In genomic region chr14:100636559-100636958, GRCh38 we compare ENCODE assay signal across 25 cellular contexts. TPM values are rescaled to one million over a fixed set of nuclear protein-coding genes. Genes with fewer than 3 reads are reported as not detected.
"Had no signal": no experiment of that assay in that cellular context is flagged by ENCODE, and none has a peak within 500 bp of the region (broad histone marks: within the 10 kb centered on the region; RNA-seq: fewer than 3 reads in every experiment).

No MANE protein-coding gene starts in this region.

- DNase-seq: activated B cell treated with CpG ODN at 0.5 μM for 24 hours; activated CD4-positive, alpha-beta memory T cell treated with anti-CD3 and anti-CD28 coated beads, Interleukin-2, amount 10 ng/mL, durations not matched to agents 7 days and 5 days; activated CD4-positive, alpha-beta T cell treated with anti-CD3 and anti-CD28 coated beads, Interleukin-2, amount 50 U/mL, for 1 hour; activated gamma-delta T cell; activated naive CD4-positive, alpha-beta T cell treated with anti-CD3 and anti-CD28 coated beads, Interleukin-2, amount 10 ng/mL, durations not matched to agents 7 days and 5 days; activated naive CD8-positive, alpha-beta T cell treated with anti-CD3 and anti-CD28 coated beads, Interleukin-2, amount 10 ng/mL, durations not matched to agents 7 days and 5 days; activated T-cell treated with anti-CD3 and anti-CD28 coated beads for 4 hours; activated T-cell treated with anti-CD3 and anti-CD28 coated beads, Interleukin-2, amount 50 U/mL, for 48 hours; adrenal gland; anterior cingulate cortex; central memory CD4-positive, alpha-beta T cell; MG63; MV-4-11; NCI-H1092 treated with DMSO at 0.1 percent for 48 hours; NCI-H1417 treated with DMSO at 0.1 percent for 48 hours; NCI-H1694 treated with DMSO at 0.1 percent for 48 hours; NCI-H2029 treated with DMSO at 0.1 percent for 48 hours; NCI-H510A treated with DMSO at 0.1 percent for 48 hours; SHP77; SW 1271 had no signal

- H3K36me3 Mint-ChIP-seq: activated naive CD4-positive, alpha-beta T cell treated with anti-CD3 and anti-CD28 coated beads, Interleukin-2, amount 10 ng/mL, durations not matched to agents 7 days and 5 days; activated naive CD8-positive, alpha-beta T cell treated with anti-CD3 and anti-CD28 coated beads, Interleukin-2, amount 10 ng/mL, durations not matched to agents 7 days and 5 days had no signal

- H3K9me3 ChIP-seq: adrenal gland, breast epithelium, MG63, SJSA1 had no signal

- H3K27me3 Mint-ChIP-seq: activated T-helper 17 cell treated with anti-CD3 and anti-CD28 coated beads, Interleukin-2, amount 50 U/mL, for 72 hours had no signal

- H3K36me3 ChIP-seq: adrenal gland, breast epithelium, MG63, SJSA1 had no signal

- H3K27me3 ChIP-seq: adrenal gland, MG63, SJSA1 had no signal

- ATAC-seq: activated T-helper 17 cell treated with anti-CD3 and anti-CD28 coated beads, Interleukin-2, amount 50 U/mL, for 72 hours; SK-N-SH treated with all-trans-retinoic acid at 6 μM for 48 hours had no signal

- H3K27ac Mint-ChIP-seq: activated B cell treated with CpG ODN at 0.5 μM for 24 hours; activated CD4-positive, alpha-beta memory T cell treated with anti-CD3 and anti-CD28 coated beads, Interleukin-2, amount 10 ng/mL, durations not matched to agents 7 days and 5 days; activated naive CD4-positive, alpha-beta T cell treated with anti-CD3 and anti-CD28 coated beads, Interleukin-2, amount 10 ng/mL, durations not matched to agents 7 days and 5 days; activated naive CD8-positive, alpha-beta T cell treated with anti-CD3 and anti-CD28 coated beads, Interleukin-2, amount 10 ng/mL, durations not matched to agents 7 days and 5 days; activated T-helper 17 cell treated with anti-CD3 and anti-CD28 coated beads, Interleukin-2, amount 50 U/mL, for 72 hours; T-helper 1 cell treated with Interleukin-12 subunit alpha and Interleukin-12 subunit beta and Interleukin-4 antibody, amounts not matched to agents 30 μg/mL and 1 μg/mL, for 36 hours had no signal

- H3K9me3 Mint-ChIP-seq: activated B cell treated with CpG ODN at 0.5 μM for 24 hours; activated CD4-positive, alpha-beta memory T cell treated with anti-CD3 and anti-CD28 coated beads, Interleukin-2, amount 10 ng/mL, durations not matched to agents 7 days and 5 days; activated naive CD4-positive, alpha-beta T cell treated with anti-CD3 and anti-CD28 coated beads, Interleukin-2, amount 10 ng/mL, durations not matched to agents 7 days and 5 days; activated naive CD8-positive, alpha-beta T cell treated with anti-CD3 and anti-CD28 coated beads, Interleukin-2, amount 10 ng/mL, durations not matched to agents 7 days and 5 days; activated T-helper 17 cell treated with anti-CD3 and anti-CD28 coated beads, Interleukin-2, amount 50 U/mL, for 72 hours; T-helper 1 cell treated with Interleukin-12 subunit alpha and Interleukin-12 subunit beta and Interleukin-4 antibody, amounts not matched to agents 30 μg/mL and 1 μg/mL, for 36 hours had no signal

- H3K4me3 ChIP-seq: adrenal gland, breast epithelium, MG63, SJSA1 had no signal

- H3K27ac ChIP-seq: adrenal gland, breast epithelium, SJSA1 had no signal

- H3K4me1 ChIP-seq: adrenal gland, breast epithelium, SJSA1 had no signal

- H3K4me3 Mint-ChIP-seq: activated B cell treated with CpG ODN at 0.5 μM for 24 hours; activated CD4-positive, alpha-beta memory T cell treated with anti-CD3 and anti-CD28 coated beads, Interleukin-2, amount 10 ng/mL, durations not matched to agents 7 days and 5 days; activated naive CD4-positive, alpha-beta T cell treated with anti-CD3 and anti-CD28 coated beads, Interleukin-2, amount 10 ng/mL, durations not matched to agents 7 days and 5 days; activated naive CD8-positive, alpha-beta T cell treated with anti-CD3 and anti-CD28 coated beads, Interleukin-2, amount 10 ng/mL, durations not matched to agents 7 days and 5 days; activated T-helper 17 cell treated with anti-CD3 and anti-CD28 coated beads, Interleukin-2, amount 50 U/mL, for 72 hours; T-helper 1 cell treated with Interleukin-12 subunit alpha and Interleukin-12 subunit beta and Interleukin-4 antibody, amounts not matched to agents 30 μg/mL and 1 μg/mL, for 36 hours had no signal

RNA-seq across cellular contexts. Expression of gene BEGAIN, which starts 49.3 kb away (rescaled TPM):
- total RNA-seq: activated B cell treated with CpG ODN at 0.5 μM for 24 hours, SJSA1 had no signal
